8 cellular contexts compared by ENCODE assay signal in genomic region chr1:230650300-230650699, GRCh38.
"Had no signal": no experiment of that assay in that cellular context is flagged by ENCODE, and none has a peak within 500 bp of the region (broad histone marks: within the 10 kb centered on the region; RNA-seq: fewer than 3 reads in every experiment).

No MANE protein-coding gene starts in this region.

- H3K27me3 Mint-ChIP-seq: IgD-negative memory B cell had no signal

- H3K27ac ChIP-seq: HL-60 had no signal

- FAIRE-seq: HepG2, HTR-8/SVneo, K562 had no signal

- DNase-seq: IMR-90, KBM-7, KG1 had no signal

- H3K4me3 ChIP-seq: K562 had no signal

- ATAC-seq: HepG2, K562 had no signal
